In the genomic region with DNA sequence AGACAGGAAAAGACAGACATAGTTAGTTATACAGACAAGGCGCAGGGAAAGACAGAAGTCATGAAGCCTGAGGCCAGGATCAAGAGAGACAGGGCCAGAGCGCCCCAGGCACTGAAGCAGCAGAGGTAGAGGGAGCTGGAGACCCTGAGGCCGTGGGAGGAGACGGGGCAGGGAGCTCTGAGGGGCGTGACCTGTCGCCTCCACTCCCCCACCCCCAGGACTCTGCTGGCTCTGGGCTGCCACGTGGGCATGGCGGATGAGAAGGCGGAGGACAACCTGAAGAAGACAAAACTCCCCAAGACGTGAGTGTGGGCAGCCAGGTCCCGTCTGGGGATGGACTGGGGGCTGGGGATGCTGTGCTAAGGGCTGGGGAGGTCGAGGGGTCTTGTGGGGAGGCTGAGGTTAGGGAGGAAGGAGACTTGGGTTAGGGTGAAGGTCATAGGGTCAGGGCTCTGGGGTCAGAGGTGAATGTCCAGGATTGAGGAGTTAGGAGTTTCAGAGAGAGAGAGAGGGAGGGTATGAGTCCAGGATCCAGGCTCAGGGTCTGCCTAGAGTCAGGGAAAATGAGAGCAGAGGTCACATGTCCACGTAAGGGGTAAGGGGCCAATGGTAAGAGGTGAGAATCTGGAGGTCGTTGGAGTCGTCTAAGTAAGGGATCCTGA, we compare ENCODE assay signal across 19 cellular contexts. TPM values are rescaled to one million over a fixed set of nuclear protein-coding genes. Genes with fewer than 3 reads are reported as not detected.
A peak's percentile ranks its signal among the peaks of the same experiment; 100 is the strongest.
DNase-seq lines count a peak whose midpoint lies in the region; ATAC-seq, FAIRE-seq and TF ChIP-seq lines count a peak whose summit lies in the region.
"Had no signal": no experiment of that assay in that cellular context is flagged by ENCODE, and none has a peak within 500 bp of the region (broad histone marks: within the 10 kb centered on the region; RNA-seq: fewer than 3 reads in every experiment).

No MANE protein-coding gene starts in this region.

- TF ChIP-seq POLR2A in GM12878 (IDR thresholded peaks at IDR 0.05; ENCODE audit: low read depth, low read length) = no peak

- no CpG with 5 or more reads among the region's 15 CpGs for WGBS in H9 (ENCODE audit: extremely low coverage, insufficient read length, low lambda C conversion rate)
- WGBS in GM12878 (ENCODE audit: insufficient coverage, insufficient replicate concordance, low lambda C conversion rate, missing lambda C conversion rate) = 27% methylated on average over 15 of the region's 15 CpGs
- WGBS in mesendoderm (ENCODE audit: extremely low coverage, insufficient coverage, low lambda C conversion rate) = no CpG with 5 or more reads among the region's 15 CpGs

- H2BK15ac ChIP-seq in H9 (ENCODE audit: low read depth, low read length) (no peak overlapping the region), mesendoderm (replicated peaks; ENCODE audit: low read depth) (no peak overlapping the region)

- H2BK12ac ChIP-seq in H9 (ENCODE audit: insufficient read length, low read depth, low read length) = no peak overlapping the region

- H2AK5ac ChIP-seq in H9 (ENCODE audit: insufficient read length, low read length) (no peak overlapping the region), mesendoderm (ENCODE audit: low read length) (no peak overlapping the region)

- H3K18ac ChIP-seq in H9 (ENCODE audit: insufficient read length, low read depth, low read length) (no peak overlapping the region), mesendoderm (ENCODE audit: low read length) (no peak overlapping the region)

- peak overlapping the region; percentile 35 for H3K27ac Mint-ChIP-seq in activated CD4-positive, alpha-beta memory T cell treated with anti-CD3 and anti-CD28 coated beads for 36 hours
- H3K27ac Mint-ChIP-seq in activated CD4-positive, alpha-beta memory T cell treated with anti-CD3 and anti-CD28 coated beads, Interleukin-2, amount 10 ng/mL, durations not matched to agents 7 days and 5 days = no peak overlapping the region
- peak overlapping the region in 2 of 3 experiments; percentile 42 to 49; a peak in 3 of 7 replicates for H3K27ac Mint-ChIP-seq in H9
- H3K27ac Mint-ChIP-seq: B cell; CD4-positive, alpha-beta T cell; HFFc6 had no signal

- no TSS peak for BruUV-seq in GM12878 (replicated peaks; lab: Mats Ljungman, UMichigan)

- H3K9me3 ChIP-seq in H9 (ENCODE audit: control insufficient read depth, low read depth, low read length) (no peaks in the 10 kb centered on the region), GM12878 (replicated peaks; ENCODE audit: control insufficient read depth, insufficient read depth, low read length) (no peaks in the 10 kb centered on the region; the same call in 2 of the 3 replicates)
- H3K9me3 ChIP-seq: HAP-1 had no signal

- H3K56ac ChIP-seq in H9 (ENCODE audit: insufficient read length, low read depth, low read length) (no peak overlapping the region), mesendoderm (ENCODE audit: low read length) (no peak overlapping the region)

- TF ChIP-seq CTCF in H9 (conservative IDR thresholded peaks at IDR 0.05) (no peak), GM12878 (IDR thresholded peaks at IDR 0.05 in 2 of 3, conservative IDR thresholded peaks at IDR 0.05 in 1 of 3; ENCODE audit: control insufficient read depth in 2 of 3, extremely low read depth in 1 of 3, insufficient read depth in 1 of 3, low read depth in 3 of 3, low read length in 3 of 3) (no peak), foreskin fibroblast (IDR thresholded peaks at IDR 0.05; ENCODE audit: low read depth, low read length) (no peak)

- no peak for FAIRE-seq in GM12878 (lab: Jason Lieb, UNC)
- FAIRE-seq: HepG2, HTR-8/SVneo had no signal

- H4K91ac ChIP-seq in H9 (ENCODE audit: insufficient read length, low read depth, low read length) = no peak overlapping the region

- POLR2A ChIA-PET in activated CD4-positive, alpha-beta memory T cell treated with anti-CD3 and anti-CD28 coated beads for 36 hours (lab: Charles Lee) = no interaction called here
- POLR2A ChIA-PET in activated CD4-positive, alpha-beta memory T cell treated with anti-CD3 and anti-CD28 coated beads, Interleukin-2, amount 10 ng/mL, durations not matched to agents 7 days and 5 days (lab: Charles Lee) = no interaction called here
- POLR2A ChIA-PET in GM12878 (lab: Charles Lee) = no interaction called here

- no peaks in the 10 kb centered on the region for H3K79me2 ChIP-seq in H9 (ENCODE audit: insufficient read depth, low read length)
- no peaks in the 10 kb centered on the region for H3K79me2 ChIP-seq in GM12878 (ENCODE audit: control insufficient read depth, insufficient read depth, low read length)
- H3K79me2 ChIP-seq in mesendoderm (ENCODE audit: control insufficient read depth, insufficient read depth, low read length) = no peaks in the 10 kb centered on the region

- in situ Hi-C loops in GM12878 (cut with MboI) = no loop called here

- H3K27me3 ChIP-seq in H9 (ENCODE audit: insufficient read depth, low read length) = no peaks in the 10 kb centered on the region
- H3K27me3 ChIP-seq in GM12878 (replicated peaks in 1 of 2; ENCODE audit: control insufficient read depth in 2 of 2, insufficient read depth in 2 of 2, low read length in 1 of 2) = no peaks in the 10 kb centered on the region; a peak in 1 of 4 replicates
- no peaks in the 10 kb centered on the region for H3K27me3 ChIP-seq in mesendoderm (ENCODE audit: insufficient read depth, low read length, poor library complexity)

- H3K4me2 ChIP-seq in H9 (ENCODE audit: insufficient read depth, insufficient read length, low read length) (no peak overlapping the region), GM12878 (ENCODE audit: control insufficient read depth, insufficient read depth) (no peak overlapping the region), mesendoderm (ENCODE audit: low read length) (no peak overlapping the region)

- no peak overlapping the region for H4K8ac ChIP-seq in H9 (replicated peaks; ENCODE audit: insufficient read length, low read depth, low read length)
- no peak overlapping the region for H4K8ac ChIP-seq in mesendoderm (ENCODE audit: low read depth, low read length)

- H3K14ac ChIP-seq in H9 (ENCODE audit: insufficient read depth, low read length) = no peak overlapping the region

- H3K27ac ChIP-seq in H9 (ENCODE audit: insufficient read length, low read depth, low read length) (no peak overlapping the region), GM12878 (ENCODE audit: control insufficient read depth, insufficient read depth) (no peak overlapping the region), mesendoderm (ENCODE audit: low read depth, low read length) (no peak overlapping the region)
- H3K27ac ChIP-seq: 22Rv1 had no signal

- no peaks in the 10 kb centered on the region for H3K4me1 Mint-ChIP-seq in activated CD4-positive, alpha-beta memory T cell treated with anti-CD3 and anti-CD28 coated beads for 36 hours (ENCODE audit: low read depth)
- H3K4me1 Mint-ChIP-seq in activated CD4-positive, alpha-beta memory T cell treated with anti-CD3 and anti-CD28 coated beads, Interleukin-2, amount 10 ng/mL, durations not matched to agents 7 days and 5 days = no peaks in the 10 kb centered on the region
- H3K4me1 Mint-ChIP-seq in H9 = no peaks in the 10 kb centered on the region
- H3K4me1 Mint-ChIP-seq: B cell had no signal

- H3K36me3 Mint-ChIP-seq in activated CD4-positive, alpha-beta memory T cell treated with anti-CD3 and anti-CD28 coated beads for 36 hours = peaks cover 2% of the 10 kb centered on the region
- H3K36me3 Mint-ChIP-seq in activated CD4-positive, alpha-beta memory T cell treated with anti-CD3 and anti-CD28 coated beads, Interleukin-2, amount 10 ng/mL, durations not matched to agents 7 days and 5 days (ENCODE audit: low read depth) = no peaks in the 10 kb centered on the region
- peaks cover 26 to 33% (median 30%) of the 10 kb centered on the region in 3 experiments; a peak in 6 of 7 replicates for H3K36me3 Mint-ChIP-seq in H9 (ENCODE audit: insufficient read depth in 1 of 3, low read depth in 3 of 3)

- no peak for TF ChIP-seq EP300 in GM12878 (IDR thresholded peaks at IDR 0.05; ENCODE audit: borderline replicate concordance in 1 of 2, control insufficient read depth in 1 of 2, low read depth in 2 of 2, low read length in 2 of 2)

- H3K4me1 ChIP-seq in H9 (ENCODE audit: insufficient read depth, low read length) (no peaks in the 10 kb centered on the region), GM12878 (ENCODE audit: control insufficient read depth, insufficient read depth, low read length) (no peaks in the 10 kb centered on the region), mesendoderm (ENCODE audit: control insufficient read depth, low read depth, low read length) (no peaks in the 10 kb centered on the region)
- H3K4me1 ChIP-seq: HAP-1 had no signal

- H2BK20ac ChIP-seq in H9 (ENCODE audit: low read depth, low read length, poor library complexity, severe bottlenecking) = no peak overlapping the region

- no peaks in the 10 kb centered on the region for H3K9me3 Mint-ChIP-seq in activated CD4-positive, alpha-beta memory T cell treated with anti-CD3 and anti-CD28 coated beads for 36 hours
- H3K9me3 Mint-ChIP-seq in activated CD4-positive, alpha-beta memory T cell treated with anti-CD3 and anti-CD28 coated beads, Interleukin-2, amount 10 ng/mL, durations not matched to agents 7 days and 5 days = peaks cover 3% of the 10 kb centered on the region
- no peaks in the 10 kb centered on the region; a peak in 1 of 5 replicates for H3K9me3 Mint-ChIP-seq in H9
- H3K9me3 Mint-ChIP-seq: CD4-positive, alpha-beta T cell had no signal

- intact Hi-C loops in activated CD4-positive, alpha-beta memory T cell treated with anti-CD3 and anti-CD28 coated beads for 36 hours (cut with micrococcal nuclease) = no loop called here
- intact Hi-C loops in GM12878 (cut with micrococcal nuclease; ENCODE audit: unreplicated experiment) = no loop called here

- H3K23ac ChIP-seq in H9 (ENCODE audit: insufficient read length, low read depth, low read length) = no peak overlapping the region
- no peak overlapping the region for H3K23ac ChIP-seq in mesendoderm (ENCODE audit: low read length)

- no peak overlapping the region for H3T11ph ChIP-seq in H9 (ENCODE audit: low read length)

- H3K4me3 ChIP-seq in GM12878 = no peak overlapping the region
- no peak overlapping the region for H3K4me3 ChIP-seq in mesendoderm (ENCODE audit: low read length)
- H3K4me3 ChIP-seq in foreskin fibroblast (ENCODE audit: low read depth in 1 of 2, low read length in 2 of 2) = no peak overlapping the region
- H3K4me3 ChIP-seq: HAP-1 had no signal

- H3K79me1 ChIP-seq in H9 (ENCODE audit: insufficient read depth, low read depth, low read length, poor library complexity, severe bottlenecking) (no peaks in the 10 kb centered on the region), mesendoderm (ENCODE audit: low read length) (no peaks in the 10 kb centered on the region)

- ATAC-seq in GM12878 = no peak
- ATAC-seq: HepG2 had no signal

- DNase-seq in activated CD4-positive, alpha-beta memory T cell treated with anti-CD3 and anti-CD28 coated beads for 36 hours = no peak
- no peak for DNase-seq in activated CD4-positive, alpha-beta memory T cell treated with anti-CD3 and anti-CD28 coated beads, Interleukin-2, amount 10 ng/mL, durations not matched to agents 7 days and 5 days
- DNase-seq in H9 (peak; percentile 40), GM12878 (ENCODE audit: low read depth, low spot score) (no peak), mesendoderm (peak; percentile 42), Ammon's horn (ENCODE audit: low spot score) (no peak), foreskin fibroblast (no peak), amygdala (lab: John Stamatoyannopoulos, UW) (no peak)
- DNase-seq: C1 segment of cervical spinal cord; CD4-positive, alpha-beta T cell; DMS79 treated with DMSO at 0.1 percent for 48 hours; EL; GDM1; HFFc6 had no signal

- H4K5ac ChIP-seq in H9 (ENCODE audit: insufficient read length, low read depth, low read length) = no peak overlapping the region
- no peak overlapping the region for H4K5ac ChIP-seq in mesendoderm (ENCODE audit: low read length)

- H3K9ac ChIP-seq in H9 (ENCODE audit: extremely low read depth, insufficient read length, low read length) (no peak overlapping the region), GM12878 (ENCODE audit: control insufficient read depth, insufficient read depth, low read length) (no peak overlapping the region), mesendoderm (ENCODE audit: low read length) (no peak overlapping the region)

- H2BK5ac ChIP-seq in H9 (ENCODE audit: insufficient read length, low read length) = no peak overlapping the region
- H2BK5ac ChIP-seq in mesendoderm (ENCODE audit: low read length) = no peak overlapping the region

- H3K23me2 ChIP-seq in H9 (ENCODE audit: insufficient read length, low read depth, low read length, poor library complexity, severe bottlenecking) = no peaks in the 10 kb centered on the region

- H3K4me3 Mint-ChIP-seq in activated CD4-positive, alpha-beta memory T cell treated with anti-CD3 and anti-CD28 coated beads for 36 hours = no peak overlapping the region
- no peak overlapping the region for H3K4me3 Mint-ChIP-seq in activated CD4-positive, alpha-beta memory T cell treated with anti-CD3 and anti-CD28 coated beads, Interleukin-2, amount 10 ng/mL, durations not matched to agents 7 days and 5 days
- no peak overlapping the region for H3K4me3 Mint-ChIP-seq in H9
- H3K4me3 Mint-ChIP-seq: B cell; CD4-positive, alpha-beta T cell; HFFc6 had no signal

- H3K36me3 ChIP-seq in GM12878 (ENCODE audit: control insufficient read depth in 2 of 2, insufficient read depth in 2 of 2, low read length in 1 of 2) (no peaks in the 10 kb centered on the region), mesendoderm (ENCODE audit: control insufficient read depth, insufficient read depth, low read length) (no peaks in the 10 kb centered on the region)
- H3K36me3 ChIP-seq: HAP-1 had no signal

- CTCF ChIA-PET in activated CD4-positive, alpha-beta memory T cell treated with anti-CD3 and anti-CD28 coated beads for 36 hours (lab: Charles Lee) = no interaction called here
- CTCF ChIA-PET in activated CD4-positive, alpha-beta memory T cell treated with anti-CD3 and anti-CD28 coated beads, Interleukin-2, amount 10 ng/mL, durations not matched to agents 7 days and 5 days (lab: Charles Lee) = no interaction called here
- CTCF ChIA-PET in GM12878 (lab: Yijun Ruan, JAX) = no interaction called here

- H2BK120ac ChIP-seq in H9 (ENCODE audit: low read depth, low read length, poor library complexity, severe bottlenecking) (no peak overlapping the region), mesendoderm (ENCODE audit: low read depth, low read length) (no peak overlapping the region)

- H2AFZ ChIP-seq in H9 (ENCODE audit: low read length) (no peak overlapping the region), GM12878 (ENCODE audit: control insufficient read depth, low read depth, low read length) (no peak overlapping the region)

- RAD21 ChIA-PET in GM12878 (lab: Charles Lee; ENCODE audit: unreplicated experiment) = no interaction called here

- H3K27me3 Mint-ChIP-seq in activated CD4-positive, alpha-beta memory T cell treated with anti-CD3 and anti-CD28 coated beads for 36 hours = peaks cover 12% of the 10 kb centered on the region
- H3K27me3 Mint-ChIP-seq in activated CD4-positive, alpha-beta memory T cell treated with anti-CD3 and anti-CD28 coated beads, Interleukin-2, amount 10 ng/mL, durations not matched to agents 7 days and 5 days = no peaks in the 10 kb centered on the region
- no peaks in the 10 kb centered on the region for H3K27me3 Mint-ChIP-seq in H9 (ENCODE audit: low read depth)

- H4K20me1 ChIP-seq in H9 (ENCODE audit: control insufficient read depth, insufficient read depth, insufficient read length) = no peaks in the 10 kb centered on the region
- H4K20me1 ChIP-seq in GM12878 (ENCODE audit: control insufficient read depth, insufficient read depth) = no peaks in the 10 kb centered on the region

- H3K4ac ChIP-seq in H9 (ENCODE audit: low read depth, low read length) = no peak overlapping the region
- H3K4ac ChIP-seq in mesendoderm (ENCODE audit: low read depth, low read length) = no peak overlapping the region

- SMC1A ChIA-PET in GM12878 (lab: Charles Lee; ENCODE audit: uncharacterized antibody, unreplicated experiment) = no interaction called here

- TF ChIP-seq RAD21 in GM12878 (IDR thresholded peaks at IDR 0.05; ENCODE audit: insufficient read depth, low read depth, low read length) = no peak

RNA-seq across cellular contexts. Expression of a gene that starts 31.1 kb away (rescaled TPM):
- 1 to 10 TPM; 2.4 to 2.5 TPM for total RNA-seq in activated CD4-positive, alpha-beta memory T cell treated with anti-CD3 and anti-CD28 coated beads for 36 hours
- total RNA-seq in activated CD4-positive, alpha-beta memory T cell treated with anti-CD3 and anti-CD28 coated beads, Interleukin-2, amount 10 ng/mL, durations not matched to agents 7 days and 5 days = 1 to 10 TPM; 2.6 to 3.9 TPM
- 8.4 and 8.9 TPM in 2 replicates for total RNA-seq in H9 (2021)
- 2.0 TPM in 2 replicates for total RNA-seq in GM12878 (2013; cell fraction: nucleolus; rRNA removed)
- total RNA-seq in GM12878 (2014; rRNA removed) = 0.11 TPM in 2 replicates
- 0.04 and 0.28 TPM in 2 replicates for total RNA-seq in GM12878 (2014; rRNA removed; fragmentation: Illumina TruSeq; extraction: Trizol)
- 0.28 and 0.88 TPM in 2 replicates for total RNA-seq in GM12878 (2021)
- 0.08 TPM for polyA plus RNA-seq in GM12878 (2011; ENCODE audit: low read depth)
- 0.03 and 0.07 TPM in 2 replicates for polyA plus RNA-seq in GM12878 (2011; rRNA removed)
- 0.03 and 0.13 TPM in 2 replicates for polyA plus RNA-seq in GM12878 (2011; cell fraction: cytosol; rRNA removed)
- 0.10 and 0.15 TPM in 2 replicates for polyA plus RNA-seq in GM12878 (2011; cell fraction: nucleus; rRNA removed)
- polyA plus RNA-seq in GM12878 (2012) = 0.31 and 0.51 TPM in 2 replicates
- 0.05 and 0.32 TPM in 2 replicates for polyA plus RNA-seq in GM12878 (2014; fragmentation: Illumina TruSeq; extraction: Trizol)
- polyA plus RNA-seq in GM12878 (2014; fragmentation: Nextera tagmentation; extraction: Ambion mirVana) = under 1 TPM; under 0.01 to 0.02 TPM
- polyA plus RNA-seq in GM12878 (2014; rRNA removed) = 0.10 and 0.22 TPM in 2 replicates
- polyA plus RNA-seq in GM12878 (2016; fragmentation: Nextera tagmentation; extraction: Ambion mirVana) = under 1 TPM in 1 of 2 experiments, not detected in 1; 0.04 TPM
- under 0.01 and 0.07 TPM in 2 replicates for polyA minus RNA-seq in GM12878 (2011; rRNA and poly(A)+ RNA removed)
- not detected in 2 replicates for polyA minus RNA-seq in GM12878 (2011; cell fraction: cytosol; rRNA and poly(A)+ RNA removed)
- under 0.01 and 0.57 TPM in 2 replicates for polyA minus RNA-seq in GM12878 (2011; cell fraction: nucleus; rRNA and poly(A)+ RNA removed)
- 2.8 TPM for polyA plus RNA-seq in mesendoderm (2013, experiment 1 of 2)
- 3.3 TPM for polyA plus RNA-seq in mesendoderm (2013, experiment 2 of 2)
- total RNA-seq: HepG2, HFFc6 had no signal

RNA-seq across cellular contexts. Expression of a gene that starts 38.5 kb away (rescaled TPM):
- 1 to 10 TPM; 7.4 to 8.3 TPM for total RNA-seq in activated CD4-positive, alpha-beta memory T cell treated with anti-CD3 and anti-CD28 coated beads for 36 hours
- 10 to 100 TPM; 19.5 to 20.0 TPM for total RNA-seq in activated CD4-positive, alpha-beta memory T cell treated with anti-CD3 and anti-CD28 coated beads, Interleukin-2, amount 10 ng/mL, durations not matched to agents 7 days and 5 days
- total RNA-seq in H9 (2021) (0.28 and 0.39 TPM in 2 replicates), GM12878 (2014; rRNA removed) (4.8 and 5.7 TPM in 2 replicates), GM12878 (2014; rRNA removed; fragmentation: Illumina TruSeq; extraction: Trizol) (2.0 and 2.8 TPM in 2 replicates), GM12878 (2021) (5.9 TPM in 2 replicates)
- 3.5 and 4.8 TPM in 2 replicates for total RNA-seq in GM12878 (2013; cell fraction: nucleolus; rRNA removed)
- 1.2 TPM for polyA plus RNA-seq in GM12878 (2011; ENCODE audit: low read depth)
- polyA plus RNA-seq in GM12878 (2011; rRNA removed) (0.04 and 0.24 TPM in 2 replicates), GM12878 (2014; fragmentation: Illumina TruSeq; extraction: Trizol) (4.2 and 5.5 TPM in 2 replicates), GM12878 (2014; fragmentation: Nextera tagmentation; extraction: Ambion mirVana) (under 1 TPM; 0.26 to 0.55 TPM), GM12878 (2014; rRNA removed) (6.6 and 7.4 TPM in 2 replicates), GM12878 (2016; fragmentation: Nextera tagmentation; extraction: Ambion mirVana) (1 to 10 TPM; 2.4 to 3.8 TPM)
- polyA plus RNA-seq in GM12878 (2011; cell fraction: cytosol; rRNA removed) = 0.22 and 0.30 TPM in 2 replicates
- polyA plus RNA-seq in GM12878 (2011; cell fraction: nucleus; rRNA removed) = 0.38 and 0.55 TPM in 2 replicates
- 2.5 and 2.6 TPM in 2 replicates for polyA plus RNA-seq in GM12878 (2012)
- 0.21 TPM in 1 of 2 replicates, not detected in the other for polyA minus RNA-seq in GM12878 (2011; rRNA and poly(A)+ RNA removed)
- polyA minus RNA-seq in GM12878 (2011; cell fraction: cytosol; rRNA and poly(A)+ RNA removed) = not detected in 2 replicates
- 0.12 TPM in 1 of 2 replicates, not detected in the other for polyA minus RNA-seq in GM12878 (2011; cell fraction: nucleus; rRNA and poly(A)+ RNA removed)
- polyA plus RNA-seq in mesendoderm (2013, experiment 1 of 2) = 1.0 TPM
- polyA plus RNA-seq in mesendoderm (2013, experiment 2 of 2) = 0.98 TPM
- total RNA-seq: HepG2, HFFc6 had no signal
- polyA plus RNA-seq: HepG2 had no signal

Comparison
In these comparisons a context has a peak if more than half of its experiments do, and no peak if none do; other contexts are left out.
1. DNase-seq: peak in H9 (single experiment) and mesendoderm (single experiment); none in activated CD4-positive, alpha-beta memory T cell treated with anti-CD3 and anti-CD28 coated beads for 36 hours (single experiment), activated CD4-positive, alpha-beta memory T cell treated with anti-CD3 and anti-CD28 coated beads, Interleukin-2, amount 10 ng/mL, durations not matched to agents 7 days and 5 days (single experiment), GM12878 (single experiment), Ammon's horn (single experiment), foreskin fibroblast (0 of 2) and amygdala (0 of 56).